Comparison of ENCODE assay signal across 14 cellular contexts in genomic region chr2:85649201-85650190, GRCh38. TPM values are rescaled to one million over a fixed set of nuclear protein-coding genes. Genes with fewer than 3 reads are reported as not detected.
DNase-seq lines count a peak whose midpoint lies in the region; ATAC-seq and TF ChIP-seq lines count a peak whose summit lies in the region.
"Had no signal": no experiment of that assay in that cellular context is flagged by ENCODE, and none has a peak within 500 bp of the region (broad histone marks: within the 10 kb centered on the region; RNA-seq: fewer than 3 reads in every experiment).

No MANE protein-coding gene starts in this region.

- H3K4me1 ChIP-seq in ACC112 (ENCODE audit: control insufficient read depth, insufficient read depth, low read length, unreplicated experiment) (peaks cover 30% of the 10 kb centered on the region), ascending aorta (no peaks in the 10 kb centered on the region), left lung (peaks cover 20 to 25% of the 10 kb centered on the region in 2 donors)
- H3K4me1 ChIP-seq: pancreas had no signal

- POLR2A ChIA-PET in activated CD4-positive, alpha-beta T cell treated with anti-CD3 and anti-CD28 coated beads, Interleukin-2, amount 10 ng/mL, durations not matched to agents 7 days and 5 days (lab: Charles Lee): interaction anchor here (0.8 kb wide), 1 partner anchor 106 kb away, joined by 3 read pairs; no protein-coding TSS in a partner anchor

- DNase-seq in HCEC 1CT (peak; percentile 88), ascending aorta (ENCODE audit: low spot score in 2 of 2) (no peak), left lung (no peak), UCSD-AML1 (lab: John Stamatoyannopoulos, UW; ENCODE audit: unreplicated experiment) (no peak), medulla oblongata (ENCODE audit: extremely low spot score) (no peak)
- no peak for DNase-seq in activated CD4-positive, alpha-beta T cell treated with anti-CD3 and anti-CD28 coated beads, Interleukin-2, amount 10 ng/mL, durations not matched to agents 7 days and 5 days
- DNase-seq in stimulated activated CD4-positive, alpha-beta T cell treated with anti-CD3 and anti-CD28 coated beads, Interleukin-2, amount 100 ng/mL, for 24 hours: no peak
- DNase-seq: effector CD4-positive, alpha-beta T cell; GDM1; midbrain; pancreas; stimulated activated naive B cell treated with anti-CD40 and anti-IgM and Interleukin-4, amounts not matched to agents 10 μg/mL and 1 μg/mL and 100 μg/mL, for 72 hours had no signal

- no peaks in the 10 kb centered on the region for H3K9me3 ChIP-seq in ascending aorta
- H3K9me3 ChIP-seq in left lung: no peaks in the 10 kb centered on the region
- H3K9me3 ChIP-seq: pancreas had no signal

- H3K79me2 ChIP-seq in ACC112 (ENCODE audit: control insufficient read depth, insufficient read depth, low read length, unreplicated experiment): no peaks in the 10 kb centered on the region

- no peak overlapping the region for H3K27ac Mint-ChIP-seq in activated CD4-positive, alpha-beta T cell treated with anti-CD3 and anti-CD28 coated beads, Interleukin-2, amount 10 ng/mL, durations not matched to agents 7 days and 5 days
- H3K27ac Mint-ChIP-seq: stimulated activated naive B cell treated with anti-CD40 and anti-IgM and Interleukin-4, amounts not matched to agents 10 μg/mL and 1 μg/mL and 100 μg/mL, for 72 hours had no signal

- peak overlapping the region; percentile 91 for H3K27ac ChIP-seq in ACC112 (ENCODE audit: low read depth, low read length)
- peak overlapping the region; percentile 63 to 64 for H3K27ac ChIP-seq in ascending aorta
- peak overlapping the region; percentile 25 to 62 for H3K27ac ChIP-seq in left lung
- H3K27ac ChIP-seq: pancreas had no signal

- TF ChIP-seq CTCF in ascending aorta (IDR thresholded peaks at IDR 0.05) (no peak), left lung (IDR thresholded peaks at IDR 0.05) (no peak)

- intact Hi-C loops in ascending aorta (cut with DNase I) (no loop called here), left lung (cut with DNase I) (no loop called here)

- peaks cover 38% of the 10 kb centered on the region for H3K36me3 ChIP-seq in ACC112 (ENCODE audit: insufficient read depth, low read length)
- peaks cover 60 to 82% of the 10 kb centered on the region in 2 donors for H3K36me3 ChIP-seq in ascending aorta
- H3K36me3 ChIP-seq in left lung: peaks cover 0 to 90% of the 10 kb centered on the region in 2 donors

- H3K36me3 Mint-ChIP-seq in activated CD4-positive, alpha-beta T cell treated with anti-CD3 and anti-CD28 coated beads, Interleukin-2, amount 10 ng/mL, durations not matched to agents 7 days and 5 days (ENCODE audit: low read depth): peaks cover 55% of the 10 kb centered on the region

- no peak overlapping the region for H3K4me3 Mint-ChIP-seq in activated CD4-positive, alpha-beta T cell treated with anti-CD3 and anti-CD28 coated beads, Interleukin-2, amount 10 ng/mL, durations not matched to agents 7 days and 5 days
- H3K4me3 Mint-ChIP-seq: stimulated activated naive B cell treated with anti-CD40 and anti-IgM and Interleukin-4, amounts not matched to agents 10 μg/mL and 1 μg/mL and 100 μg/mL, for 72 hours had no signal

- no peak for ATAC-seq in left lung

- CTCF ChIA-PET in activated CD4-positive, alpha-beta T cell treated with anti-CD3 and anti-CD28 coated beads, Interleukin-2, amount 10 ng/mL, durations not matched to agents 7 days and 5 days (lab: Charles Lee): interaction anchor here (0.8 to 3.2 kb wide), 6 partner anchors 9 to 79 kb away, joined by 3 to 15 read pairs (median 4); no protein-coding TSS in a partner anchor

- H3K4me3 ChIP-seq in ACC112 (ENCODE audit: low read depth, low read length) (no peak overlapping the region), ascending aorta (no peak overlapping the region), left lung (no peak overlapping the region)
- H3K4me3 ChIP-seq: pancreas had no signal

- H3K4me1 Mint-ChIP-seq in activated CD4-positive, alpha-beta T cell treated with anti-CD3 and anti-CD28 coated beads, Interleukin-2, amount 10 ng/mL, durations not matched to agents 7 days and 5 days: no peaks in the 10 kb centered on the region

- H2AFZ ChIP-seq in ACC112 (ENCODE audit: low read length, unreplicated experiment): no peak overlapping the region

- no peaks in the 10 kb centered on the region for H3K27me3 Mint-ChIP-seq in activated CD4-positive, alpha-beta T cell treated with anti-CD3 and anti-CD28 coated beads, Interleukin-2, amount 10 ng/mL, durations not matched to agents 7 days and 5 days
- H3K27me3 Mint-ChIP-seq: stimulated activated naive B cell treated with anti-CD40 and anti-IgM and Interleukin-4, amounts not matched to agents 10 μg/mL and 1 μg/mL and 100 μg/mL, for 72 hours had no signal

- no peaks in the 10 kb centered on the region for H3K27me3 ChIP-seq in ACC112 (ENCODE audit: insufficient read depth, low read length)
- no peaks in the 10 kb centered on the region for H3K27me3 ChIP-seq in ascending aorta
- no peaks in the 10 kb centered on the region for H3K27me3 ChIP-seq in left lung
- H3K27me3 ChIP-seq: pancreas had no signal

- H3K9me3 Mint-ChIP-seq in activated CD4-positive, alpha-beta T cell treated with anti-CD3 and anti-CD28 coated beads, Interleukin-2, amount 10 ng/mL, durations not matched to agents 7 days and 5 days: no peaks in the 10 kb centered on the region
- H3K9me3 Mint-ChIP-seq: stimulated activated naive B cell treated with anti-CD40 and anti-IgM and Interleukin-4, amounts not matched to agents 10 μg/mL and 1 μg/mL and 100 μg/mL, for 72 hours had no signal

RNA-seq across cellular contexts. Expression of gene SFTPB, which starts 18.5 kb away (rescaled TPM):
- total RNA-seq in ascending aorta (not detected), left lung (over 10,000 TPM; 11,570 to 18,328 TPM)
- not detected for total RNA-seq in activated CD4-positive, alpha-beta T cell treated with anti-CD3 and anti-CD28 coated beads, Interleukin-2, amount 10 ng/mL, durations not matched to agents 7 days and 5 days
- total RNA-seq: OCI-LY7 had no signal

RNA-seq across cellular contexts. Expression of gene USP39, which starts 33.5 kb away (rescaled TPM):
- total RNA-seq in ascending aorta (81.1 TPM), left lung (10 to 100 TPM; 44.5 to 45.5 TPM)
- total RNA-seq in activated CD4-positive, alpha-beta T cell treated with anti-CD3 and anti-CD28 coated beads, Interleukin-2, amount 10 ng/mL, durations not matched to agents 7 days and 5 days: 10 to 100 TPM; 71.9 to 77.0 TPM

RNA-seq across cellular contexts. Expression of gene C2orf68, which starts 37.6 kb away (rescaled TPM):
- 1.6 TPM for total RNA-seq in ascending aorta
- total RNA-seq in left lung: 10 to 100 TPM; 37.0 to 42.5 TPM
- total RNA-seq in activated CD4-positive, alpha-beta T cell treated with anti-CD3 and anti-CD28 coated beads, Interleukin-2, amount 10 ng/mL, durations not matched to agents 7 days and 5 days: 10 to 100 TPM; 46.1 to 55.3 TPM

RNA-seq across cellular contexts. Expression of gene GNLY, which starts 44.7 kb away (rescaled TPM):
- total RNA-seq in ascending aorta (not detected), left lung (10 to 100 TPM in 1 of 2 donors, 1 to 10 TPM in 1; 9.2 to 10.5 TPM)
- total RNA-seq in activated CD4-positive, alpha-beta T cell treated with anti-CD3 and anti-CD28 coated beads, Interleukin-2, amount 10 ng/mL, durations not matched to agents 7 days and 5 days: 10 to 100 TPM; 72.9 to 75.5 TPM
- total RNA-seq: OCI-LY7 had no signal

RNA-seq across cellular contexts. Expression of gene TMEM150A, which starts 47.0 kb away (rescaled TPM):
- total RNA-seq in ascending aorta (26.7 TPM), left lung (10 to 100 TPM; 28.2 to 39.6 TPM)
- 1 to 10 TPM; 1.5 to 1.7 TPM for total RNA-seq in activated CD4-positive, alpha-beta T cell treated with anti-CD3 and anti-CD28 coated beads, Interleukin-2, amount 10 ng/mL, durations not matched to agents 7 days and 5 days

Comparison
In these comparisons a context has a peak if more than half of its experiments do, and no peak if none do; other contexts are left out.
1. RNA of gene SFTPB, which starts 18.5 kb away (total RNA-seq): 11,570 to 18,328 TPM in left lung; not detected in activated CD4-positive, alpha-beta T cell treated with anti-CD3 and anti-CD28 coated beads, Interleukin-2, amount 10 ng/mL, durations not matched to agents 7 days and 5 days and not detected in ascending aorta (single experiment); every median in the first group is over 1,000 times any median in the second.
2. RNA of gene C2orf68, which starts 37.6 kb away (total RNA-seq): 46.1 to 55.3 TPM in activated CD4-positive, alpha-beta T cell treated with anti-CD3 and anti-CD28 coated beads, Interleukin-2, amount 10 ng/mL, durations not matched to agents 7 days and 5 days and 37.0 to 42.5 TPM in left lung; 1.6 TPM in ascending aorta (single experiment); every median in the first group is over 10 times any median in the second.
3. Peak in every context shown above with its lines, with median percentiles within 50 percentile points of each other: H3K27ac ChIP-seq.